8 cellular contexts compared by ENCODE assay signal in the genomic region with DNA sequence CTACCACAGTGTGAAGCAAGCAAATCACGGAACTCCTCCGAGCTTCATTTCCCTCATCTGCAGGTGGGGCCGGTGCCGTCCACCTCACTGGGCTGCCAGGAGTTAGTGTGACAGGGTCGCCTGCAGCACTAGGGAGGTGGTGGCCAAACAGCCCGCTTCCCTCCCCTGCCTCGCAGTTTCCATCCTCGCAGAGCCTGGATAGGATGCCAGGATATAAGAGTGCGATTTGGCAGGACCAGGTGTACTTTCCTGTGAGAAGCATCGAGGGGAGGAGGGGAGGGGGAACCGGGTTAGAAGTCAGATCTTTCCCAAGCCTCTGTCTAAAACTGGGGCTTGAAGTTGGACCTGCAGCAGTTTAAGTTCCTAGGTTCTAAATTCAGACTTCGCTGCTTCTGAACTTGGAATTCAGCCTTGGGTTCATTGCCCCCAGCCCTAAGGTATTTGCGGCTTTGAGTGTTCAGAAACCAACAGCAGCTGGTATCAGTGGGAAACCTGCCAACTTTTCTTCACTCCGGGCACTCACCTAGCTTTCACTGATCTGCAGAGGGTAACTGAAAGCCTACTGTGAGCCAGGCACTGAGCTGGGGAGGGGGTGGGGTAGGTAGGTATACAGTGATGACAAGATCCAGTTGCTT. TPM values are rescaled to one million over a fixed set of nuclear protein-coding genes. Genes with fewer than 3 reads are reported as not detected.
DNase-seq lines count a peak whose midpoint lies in the region; ATAC-seq and TF ChIP-seq lines count a peak whose summit lies in the region.

No MANE protein-coding gene starts in this region.

- peaks cover 0 to 34% (median 9%) of the 10 kb centered on the region in 11 donors for H3K9me3 Mint-ChIP-seq in naive thymus-derived CD4-positive, alpha-beta T cell

- peaks cover 6 to 20% (median 17%) of the 10 kb centered on the region in 4 donors for H3K4me1 ChIP-seq in esophagus muscularis mucosa
- H3K4me1 ChIP-seq in naive thymus-derived CD4-positive, alpha-beta T cell (ENCODE audit: control insufficient read depth in 2 of 2, insufficient read depth in 2 of 2, low read length in 2 of 2): peaks cover 13 to 16% of the 10 kb centered on the region in 2 donors
- H3K4me1 ChIP-seq in upper lobe of left lung: peaks cover 10 to 15% (median 12%) of the 10 kb centered on the region in 4 donors

- no peak for ATAC-seq in naive thymus-derived CD4-positive, alpha-beta T cell
- ATAC-seq in upper lobe of left lung (ENCODE audit: low FRiP score in 2 of 2) (peak in 1 of 2 donors; percentile 0), HG03460 (IDR thresholded peaks at IDR 0.05; ENCODE audit: unreplicated experiment) (no peak)

- no peaks in the 10 kb centered on the region for H3K9me3 ChIP-seq in esophagus muscularis mucosa
- H3K9me3 ChIP-seq in naive thymus-derived CD4-positive, alpha-beta T cell (ENCODE audit: control insufficient read depth in 2 of 3, low read length in 3 of 3): no peaks in the 10 kb centered on the region
- H3K9me3 ChIP-seq in upper lobe of left lung: no peaks in the 10 kb centered on the region

- H3K27ac ChIP-seq in esophagus muscularis mucosa (replicated peaks in 1 of 4) (peak overlapping the region; percentile 98 to 100 (median 100)), upper lobe of left lung (peak overlapping the region; percentile 97 to 99 (median 99))
- peak overlapping the region; percentile 95 for H3K27ac ChIP-seq in naive thymus-derived CD4-positive, alpha-beta T cell (ENCODE audit: low read depth, low read length)

- H3K36me3 ChIP-seq in esophagus muscularis mucosa: peaks cover 0 to 20% (median 2%) of the 10 kb centered on the region in 4 donors
- peaks cover 0 to 23% (median 0%) of the 10 kb centered on the region in 3 experiments for H3K36me3 ChIP-seq in naive thymus-derived CD4-positive, alpha-beta T cell (ENCODE audit: control insufficient read depth in 2 of 3, insufficient read depth in 3 of 3, low read length in 3 of 3)
- peaks cover 0 to 19% (median 3%) of the 10 kb centered on the region in 4 donors for H3K36me3 ChIP-seq in upper lobe of left lung

- CTCF ChIA-PET in naive thymus-derived CD4-positive, alpha-beta T cell (lab: Charles Lee): interaction anchor here (0.7 to 3.9 kb wide), 3 partner anchors 134 to 913 kb away, joined by 7 to 27 read pairs (median 9); no protein-coding TSS in a partner anchor

- POLR2A ChIA-PET in naive thymus-derived CD4-positive, alpha-beta T cell (lab: Charles Lee): interaction anchor here (0.6 to 3.3 kb wide), 21 partner anchors 11 to 515 kb away, joined by 3 to 18 read pairs (median 4); a partner anchor contains a TSS

- H3K27me3 Mint-ChIP-seq in naive thymus-derived CD4-positive, alpha-beta T cell: peaks cover 0 to 5% (median 0%) of the 10 kb centered on the region in 5 donors

- H3K4me3 Mint-ChIP-seq in naive thymus-derived CD4-positive, alpha-beta T cell: peak overlapping the region; percentile 91 to 100 (median 95)

- TF ChIP-seq EP300 in esophagus muscularis mucosa (IDR thresholded peaks at IDR 0.05) (no peak), upper lobe of left lung (IDR thresholded peaks at IDR 0.05) (peak in 2 of 4 donors; percentile 3 to 40)

- intact Hi-C loops in esophagus muscularis mucosa (cut with DNase I): loop anchor here (2.0 to 10.0 kb wide), 3 partner anchors 29 to 359 kb away; no protein-coding TSS in a partner anchor
- intact Hi-C loops in naive thymus-derived CD4-positive, alpha-beta T cell (cut with micrococcal nuclease): loop anchor here (1.0 to 10.0 kb wide), 15 partner anchors 11 to 914 kb away; a partner anchor contains a TSS

- TF ChIP-seq POLR2A in esophagus muscularis mucosa (IDR thresholded peaks at IDR 0.05; ENCODE audit: low read depth): no peak
- TF ChIP-seq POLR2A in upper lobe of left lung (IDR thresholded peaks at IDR 0.05): peak in 1 of 4 donors; percentile 65

- H3K36me3 Mint-ChIP-seq in naive thymus-derived CD4-positive, alpha-beta T cell: peaks cover 6 to 41% (median 28%) of the 10 kb centered on the region in 5 donors

- WGBS in esophagus muscularis mucosa: 4% methylated on average over 8 of the region's 14 CpGs
- 1 to 5% methylated on average over 4 to 13 of the region's 14 CpGs for WGBS in upper lobe of left lung, 2 donors

- TF ChIP-seq CTCF in GM12864 (IDR thresholded peaks at IDR 0.05; ENCODE audit: low read depth, low read length, missing control alignments) (no peak), esophagus muscularis mucosa (IDR thresholded peaks at IDR 0.05) (no peak), upper lobe of left lung (IDR thresholded peaks at IDR 0.05) (no peak)

- H3K27me3 ChIP-seq in esophagus muscularis mucosa (no peaks in the 10 kb centered on the region), upper lobe of left lung (no peaks in the 10 kb centered on the region)
- H3K27me3 ChIP-seq in naive thymus-derived CD4-positive, alpha-beta T cell (ENCODE audit: control insufficient read depth in 2 of 2, insufficient read depth in 2 of 2, low read length in 2 of 2): peaks cover 0 to 4% of the 10 kb centered on the region in 2 donors

- DNase-seq in GM12864 (ENCODE audit: low read depth) (no peak), NCI-H2196 treated with DMSO at 0.1 percent for 48 hours (lab: John Stamatoyannopoulos, UW; ENCODE audit: unreplicated experiment) (peak; percentile 95), esophagus muscularis mucosa (ENCODE audit: extremely low spot score) (no peak), upper lobe of left lung (peak; percentile 65 to 80), UCSD-AML1 (lab: John Stamatoyannopoulos, UW; ENCODE audit: unreplicated experiment) (no peak)
- DNase-seq in activated CD8-positive, alpha-beta memory T cell treated with anti-CD3 and anti-CD28 coated beads for 48 hours (ENCODE audit: low read depth in 2 of 3, low spot score in 2 of 3): peak in 2 of 3 experiments; percentile 5 to 11
- peak; percentile 23 to 57 (median 47) for DNase-seq in naive thymus-derived CD4-positive, alpha-beta T cell

- H3K4me3 ChIP-seq in GM12864 (ENCODE audit: low read depth, low read length) (peak overlapping the region; percentile 92), esophagus muscularis mucosa (peak overlapping the region; percentile 79 to 93 (median 91)), upper lobe of left lung (peak overlapping the region; percentile 61 to 87 (median 79))
- H3K4me3 ChIP-seq in naive thymus-derived CD4-positive, alpha-beta T cell (ENCODE audit: low read length): peak overlapping the region; percentile 97

- H3K27ac Mint-ChIP-seq in naive thymus-derived CD4-positive, alpha-beta T cell: peak overlapping the region; percentile 98 to 100 (median 100)

- H3K4me1 Mint-ChIP-seq in naive thymus-derived CD4-positive, alpha-beta T cell: peaks cover 19 to 55% (median 46%) of the 10 kb centered on the region in 7 donors

RNA-seq across cellular contexts. Expression of a gene that starts 1.7 kb away (rescaled TPM):
- 100 to 1,000 TPM in 3 of 4 donors, 10 to 100 TPM in 1; 77.7 to 126 (median 111) TPM for total RNA-seq in esophagus muscularis mucosa
- total RNA-seq in naive thymus-derived CD4-positive, alpha-beta T cell: 1,000 to 10,000 TPM in 2 of 5 experiments, 10 to 100 TPM in 3; 17.9 to 1,362 (median 41.2) TPM
- 10 to 100 TPM; 21.9 to 30.1 TPM for polyA plus RNA-seq in naive thymus-derived CD4-positive, alpha-beta T cell
- 100 to 1,000 TPM; 142 to 400 (median 236) TPM for total RNA-seq in upper lobe of left lung

Comparison
In these comparisons a context has a peak if more than half of its experiments do, and no peak if none do; other contexts are left out.
1. DNase-seq: peak in NCI-H2196 treated with DMSO at 0.1 percent for 48 hours (single experiment), activated CD8-positive, alpha-beta memory T cell treated with anti-CD3 and anti-CD28 coated beads for 48 hours (2 of 3), naive thymus-derived CD4-positive, alpha-beta T cell (9 of 9) and upper lobe of left lung (2 of 2); none in GM12864 (single experiment), esophagus muscularis mucosa (single experiment) and UCSD-AML1 (single experiment).
2. Peak in every context shown above with its lines, with median percentiles within 50 percentile points of each other: H3K4me3 ChIP-seq and H3K27ac ChIP-seq.